13 cellular contexts compared by ENCODE assay signal in genomic region chr15:67185051-67185450, GRCh38.
DNase-seq lines count a peak whose midpoint lies in the region; ATAC-seq and TF ChIP-seq lines count a peak whose summit lies in the region.
"Had no signal": no experiment of that assay in that cellular context is flagged by ENCODE, and none has a peak within 500 bp of the region (broad histone marks: within the 10 kb centered on the region; RNA-seq: fewer than 3 reads in every experiment).

No MANE protein-coding gene starts in this region.

- peaks cover 6% of the 10 kb centered on the region for H3K4me1 Mint-ChIP-seq in activated B cell treated with CpG ODN at 0.5 μM for 24 hours

- no peak overlapping the region for H3K4me3 ChIP-seq in upper lobe of left lung

- TF ChIP-seq CTCF in activated B cell treated with CpG ODN at 0.5 μM for 24 hours (IDR thresholded peaks at IDR 0.05) (no peak), upper lobe of left lung (IDR thresholded peaks at IDR 0.05) (no peak)

- CTCF ChIA-PET in activated B cell treated with CpG ODN at 0.5 μM for 24 hours (lab: Charles Lee) = no interaction called here

- no peak for TF ChIP-seq EP300 in upper lobe of left lung (IDR thresholded peaks at IDR 0.05)

- peak; percentile 31 for DNase-seq in cardiac septum (ENCODE audit: low spot score)
- no peak for DNase-seq in Right ventricle myocardium superior
- DNase-seq in activated B cell treated with CpG ODN at 0.5 μM for 24 hours = no peak
- peak; percentile 60 for DNase-seq in mesenteric fat pad (ENCODE audit: low spot score)
- no peak for DNase-seq in upper lobe of left lung
- DNase-seq in stimulated activated CD4-positive, alpha-beta T cell treated with anti-CD3 and anti-CD28 coated beads, Interleukin-12 subunit alpha, Interleukin-12 subunit beta, amount 100 ng/mL, for 4 hours = no peak
- DNase-seq: C1 segment of cervical spinal cord, caudate nucleus, NCI-H524 treated with DMSO at 0.1 percent for 48 hours, small intestine had no signal

- POLR2A ChIA-PET in activated B cell treated with CpG ODN at 0.5 μM for 24 hours (lab: Charles Lee) = interaction anchor here (1.5 kb wide), 1 partner anchor 84 kb away, joined by 7 read pairs; no protein-coding TSS in a partner anchor

- H3K4me1 ChIP-seq in upper lobe of left lung = peaks cover 14 to 16% (median 15%) of the 10 kb centered on the region in 4 donors

- 87 to 95% methylated on average over 6 of the region's 6 CpGs for WGBS in upper lobe of left lung, 2 donors

- H3K27ac Mint-ChIP-seq in activated B cell treated with CpG ODN at 0.5 μM for 24 hours = peak overlapping the region; percentile 67
- H3K27ac Mint-ChIP-seq: activated T-helper 2 cell treated with anti-CD3 and anti-CD28 coated beads, Interferon-gamma antibody, Interleukin-2, Interleukin-4, amounts not matched to agents 10 μg/mL and 5 μg/mL and 100 μg/mL, durations not matched to agents 14 hours and 24 hours and 36 hours had no signal

- H3K27ac ChIP-seq in upper lobe of left lung = peak overlapping the region in 3 of 4 donors; percentile 5 to 63 (median 51)

- no peak for TF ChIP-seq POLR2A in upper lobe of left lung (IDR thresholded peaks at IDR 0.05)

- no peak for ATAC-seq in Right ventricle myocardium superior (ENCODE audit: poor library complexity)
- ATAC-seq in activated B cell treated with CpG ODN at 0.5 μM for 24 hours (ENCODE audit: low read depth) = no peak
- no peak for ATAC-seq in upper lobe of left lung (ENCODE audit: low FRiP score in 2 of 2)
- ATAC-seq in HG03039 (IDR thresholded peaks at IDR 0.05; ENCODE audit: unreplicated experiment) = no peak
- no peak for ATAC-seq in HG02763 (IDR thresholded peaks at IDR 0.05; ENCODE audit: unreplicated experiment)

- H3K36me3 Mint-ChIP-seq in activated B cell treated with CpG ODN at 0.5 μM for 24 hours (ENCODE audit: low read depth) = peaks cover 90% of the 10 kb centered on the region

- H3K4me3 Mint-ChIP-seq in activated B cell treated with CpG ODN at 0.5 μM for 24 hours = no peak overlapping the region

- no peaks in the 10 kb centered on the region for H3K27me3 ChIP-seq in upper lobe of left lung

- intact Hi-C loops in cardiac septum (cut with DNase I) (no loop called here), Right ventricle myocardium superior (cut with DNase I) (no loop called here), activated B cell treated with CpG ODN at 0.5 μM for 24 hours (cut with micrococcal nuclease) (no loop called here)

- no peaks in the 10 kb centered on the region for H3K9me3 Mint-ChIP-seq in activated B cell treated with CpG ODN at 0.5 μM for 24 hours
- H3K9me3 Mint-ChIP-seq: activated T-helper 2 cell treated with anti-CD3 and anti-CD28 coated beads, Interferon-gamma antibody, Interleukin-2, Interleukin-4, amounts not matched to agents 10 μg/mL and 5 μg/mL and 100 μg/mL, durations not matched to agents 14 hours and 24 hours and 36 hours had no signal

- H3K36me3 ChIP-seq in upper lobe of left lung = peaks cover 0 to 46% (median 21%) of the 10 kb centered on the region in 4 donors

- no peaks in the 10 kb centered on the region for H3K9me3 ChIP-seq in upper lobe of left lung

- no peaks in the 10 kb centered on the region for H3K27me3 Mint-ChIP-seq in activated B cell treated with CpG ODN at 0.5 μM for 24 hours

Comparison
In these comparisons a context has a peak if more than half of its experiments do, and no peak if none do; other contexts are left out.
1. DNase-seq: peak in cardiac septum (single experiment) and mesenteric fat pad (single experiment); none in Right ventricle myocardium superior (single experiment), activated B cell treated with CpG ODN at 0.5 μM for 24 hours (single experiment), upper lobe of left lung (0 of 2) and stimulated activated CD4-positive, alpha-beta T cell treated with anti-CD3 and anti-CD28 coated beads, Interleukin-12 subunit alpha, Interleukin-12 subunit beta, amount 100 ng/mL, for 4 hours (single experiment).